In the genomic region with DNA sequence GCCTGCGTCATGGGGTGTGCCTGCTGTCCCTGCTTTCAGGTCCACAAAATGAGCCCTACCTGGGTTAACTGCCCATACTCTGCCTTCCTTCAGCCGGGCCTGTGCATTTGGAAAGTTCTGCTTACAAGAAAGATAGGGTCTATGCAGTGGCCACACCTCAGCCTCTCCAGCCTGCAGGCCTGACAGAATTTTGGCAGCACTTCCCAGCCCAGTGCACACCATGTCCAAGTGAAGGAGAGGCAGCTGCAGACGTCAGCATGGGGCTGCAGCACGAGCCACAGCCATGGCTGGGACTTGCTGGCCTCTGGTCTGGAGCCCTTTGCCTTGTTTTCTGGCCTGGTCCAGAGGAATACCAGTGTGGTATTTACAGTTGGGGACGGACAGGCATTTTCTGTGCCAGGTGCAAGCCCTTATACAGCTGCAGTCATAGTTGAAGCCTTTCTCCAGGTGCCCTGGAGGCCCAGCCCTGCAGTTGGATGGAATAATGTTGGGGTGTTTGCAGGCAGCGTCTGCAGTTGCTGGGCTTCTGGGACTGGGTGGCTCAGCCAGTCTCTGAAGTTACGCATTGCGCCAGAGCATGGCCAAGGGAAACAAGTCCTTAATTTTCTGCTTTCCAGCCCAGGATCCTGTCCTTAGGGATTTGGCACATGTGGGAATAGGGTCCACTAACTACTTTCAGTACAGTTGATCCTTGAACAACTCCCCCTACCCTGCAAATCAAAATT, we compare ENCODE assay signal across 17 cellular contexts. TPM values are rescaled to one million over a fixed set of nuclear protein-coding genes. Genes with fewer than 3 reads are reported as not detected.
DNase-seq lines count a peak whose midpoint lies in the region; ATAC-seq and TF ChIP-seq lines count a peak whose summit lies in the region.
"Had no signal": no experiment of that assay in that cellular context is flagged by ENCODE, and none has a peak within 500 bp of the region (broad histone marks: within the 10 kb centered on the region; RNA-seq: fewer than 3 reads in every experiment).

No MANE protein-coding gene starts in this region.

- no TSS peak for BruUV-seq in IMR-90 (replicated peaks; lab: Mats Ljungman, UMichigan)

- H3K4ac ChIP-seq in IMR-90 (ENCODE audit: low read depth, low read length): no peak overlapping the region

- H3K23ac ChIP-seq in IMR-90 (ENCODE audit: low read depth, low read length): no peak overlapping the region

- peaks cover 66 to 87% of the 10 kb centered on the region in 2 experiments for H3K79me1 ChIP-seq in IMR-90 (ENCODE audit: low read depth in 1 of 2, low read length in 2 of 2)

- no peak overlapping the region for H2BK15ac ChIP-seq in IMR-90 (ENCODE audit: low read depth, low read length)

- in situ Hi-C loops in IMR-90 (cut with MboI; ENCODE audit: low sequenced_read_pairs): no loop called here

- no peak overlapping the region for H4K8ac ChIP-seq in IMR-90 (ENCODE audit: low read depth in 2 of 2, low read length in 2 of 2)

- H3K9me3 ChIP-seq in IMR-90 (ENCODE audit: control insufficient read depth, insufficient read depth, low read length) (no peaks in the 10 kb centered on the region), endodermal cell (ENCODE audit: control insufficient read depth, low read length) (no peaks in the 10 kb centered on the region), lower lobe of right lung (no peaks in the 10 kb centered on the region)

- no peak overlapping the region for H3K4me2 ChIP-seq in IMR-90 (ENCODE audit: low read depth, low read length)

- H3K56ac ChIP-seq in IMR-90 (ENCODE audit: extremely low read depth, insufficient read depth, low read length): no peak overlapping the region

- no peaks in the 10 kb centered on the region for H3K9me3 Mint-ChIP-seq in endodermal cell
- H3K9me3 Mint-ChIP-seq in stimulated activated effector memory CD8-positive, alpha-beta T cell treated with anti-CD3 and anti-CD28 coated beads, Interleukin-12 subunit alpha, Interleukin-12 subunit beta, amount 100 ng/mL, for 72 hours: no peaks in the 10 kb centered on the region
- H3K9me3 Mint-ChIP-seq: activated CD8-positive, alpha-beta T cell treated with anti-CD3 and anti-CD28 coated beads for 36 hours had no signal

- H3K27me3 ChIP-seq in IMR-90 (ENCODE audit: control insufficient read depth, insufficient read depth, low read length): no peaks in the 10 kb centered on the region
- no peaks in the 10 kb centered on the region for H3K27me3 ChIP-seq in endodermal cell (ENCODE audit: control insufficient read depth, insufficient read depth, low read length, poor library complexity, severe bottlenecking)
- no peaks in the 10 kb centered on the region for H3K27me3 ChIP-seq in lower lobe of right lung (ENCODE audit: low read depth)

- POLR2A ChIA-PET in IMR-90 (lab: Charles Lee; ENCODE audit: unreplicated experiment): no interaction called here

- H2BK120ac ChIP-seq in IMR-90 (ENCODE audit: low read depth, low read length): no peak overlapping the region

- peaks cover 12% of the 10 kb centered on the region for H3K9me1 ChIP-seq in IMR-90 (ENCODE audit: insufficient read depth, low read length)

- peaks cover 18% of the 10 kb centered on the region; the same call in 1 of the 2 replicates for H4K20me1 ChIP-seq in IMR-90 (ENCODE audit: insufficient read depth, low read length)

- H4K5ac ChIP-seq in IMR-90 (ENCODE audit: low read depth, low read length): no peak overlapping the region

- peak overlapping the region; percentile 36 for H3K27ac Mint-ChIP-seq in endodermal cell
- peak overlapping the region; percentile 40 for H3K27ac Mint-ChIP-seq in stimulated activated effector memory CD8-positive, alpha-beta T cell treated with anti-CD3 and anti-CD28 coated beads, Interleukin-12 subunit alpha, Interleukin-12 subunit beta, amount 100 ng/mL, for 72 hours
- H3K27ac Mint-ChIP-seq: activated naive CD8-positive, alpha-beta T cell had no signal

- no peak overlapping the region for H3K18ac ChIP-seq in IMR-90 (ENCODE audit: low read depth, low read length)

- TF ChIP-seq CTCF in IMR-90 (conservative IDR thresholded peaks at IDR 0.05; ENCODE audit: low read depth, low read length) (no peak), endodermal cell (conservative IDR thresholded peaks at IDR 0.05) (no peak), lower lobe of right lung (IDR thresholded peaks at IDR 0.05) (no peak)

- no peak overlapping the region for H2AK5ac ChIP-seq in IMR-90 (ENCODE audit: low read depth, low read length)

- H3K4me1 Mint-ChIP-seq in endodermal cell: peaks cover 61% of the 10 kb centered on the region
- peaks cover 54% of the 10 kb centered on the region for H3K4me1 Mint-ChIP-seq in stimulated activated effector memory CD8-positive, alpha-beta T cell treated with anti-CD3 and anti-CD28 coated beads, Interleukin-12 subunit alpha, Interleukin-12 subunit beta, amount 100 ng/mL, for 72 hours

- 14% methylated on average over 3 of the region's 8 CpGs; no CpG with 5 or more reads in 1 of the 2 experiments for WGBS in IMR-90 (ENCODE audit: extremely low coverage in 2 of 2, insufficient read length in 1 of 2), 2 experiments
- WGBS in endodermal cell (ENCODE audit: insufficient coverage in 1 of 2, insufficient read length in 1 of 2), 2 experiments: 88 to 89% methylated on average over 6 to 8 of the region's 8 CpGs

- intact Hi-C loops in IMR-90 (cut with micrococcal nuclease) (no loop called here), lower lobe of right lung (cut with DNase I) (no loop called here)

- H3K4me3 ChIP-seq in IMR-90 (ENCODE audit: insufficient read depth, low read depth, low read length): no peak overlapping the region
- no peak overlapping the region for H3K4me3 ChIP-seq in endodermal cell (ENCODE audit: low read length)
- no peak overlapping the region for H3K4me3 ChIP-seq in lower lobe of right lung

- H3K36me3 Mint-ChIP-seq in endodermal cell (ENCODE audit: low read depth): peaks cover 32% of the 10 kb centered on the region
- peaks cover 47% of the 10 kb centered on the region for H3K36me3 Mint-ChIP-seq in stimulated activated effector memory CD8-positive, alpha-beta T cell treated with anti-CD3 and anti-CD28 coated beads, Interleukin-12 subunit alpha, Interleukin-12 subunit beta, amount 100 ng/mL, for 72 hours

- H3K4me3 Mint-ChIP-seq in endodermal cell: no peak overlapping the region
- no peak overlapping the region for H3K4me3 Mint-ChIP-seq in stimulated activated effector memory CD8-positive, alpha-beta T cell treated with anti-CD3 and anti-CD28 coated beads, Interleukin-12 subunit alpha, Interleukin-12 subunit beta, amount 100 ng/mL, for 72 hours
- H3K4me3 Mint-ChIP-seq: activated CD8-positive, alpha-beta T cell treated with anti-CD3 and anti-CD28 coated beads for 36 hours; activated naive CD8-positive, alpha-beta T cell had no signal

- H4K91ac ChIP-seq in IMR-90 (ENCODE audit: insufficient read depth, low read depth, low read length): no peak overlapping the region

- DNase-seq in IMR-90 (no peak), endodermal cell (peak; percentile 48), lower lobe of right lung (peak; percentile 67), T-helper 2 cell (no peak), middle frontal gyrus (ENCODE audit: extremely low spot score, low spot score) (no peak), NCI-H1105 treated with DMSO at 0.1 percent for 48 hours (lab: John Stamatoyannopoulos, UW) (no peak), GF-D8 (lab: John Stamatoyannopoulos, UW) (no peak)
- no peak for DNase-seq in stimulated activated effector memory CD8-positive, alpha-beta T cell treated with anti-CD3 and anti-CD28 coated beads, Interleukin-12 subunit alpha, Interleukin-12 subunit beta, amount 100 ng/mL, for 72 hours (ENCODE audit: low spot score in 2 of 2)
- DNase-seq: activated CD8-positive, alpha-beta T cell treated with anti-CD3 and anti-CD28 coated beads for 36 hours; KG1; NCI-H187; NCI-H748 treated with DMSO at 0.1 percent for 48 hours; SHP77; stimulated activated CD4-positive, alpha-beta T cell treated with anti-CD3 and anti-CD28 coated beads, Interleukin-4, amount 100 ng/mL, for 4 hours; stimulated activated naive CD8-positive, alpha-beta T cell treated with anti-CD3 and anti-CD28 coated beads, Interleukin-15, Interleukin-2, amounts not matched to agents 100 U/mL and 50 U/mL, for 24 hours; T1000 had no signal

- H2BK20ac ChIP-seq in IMR-90 (ENCODE audit: low read depth, low read length): no peak overlapping the region; the same call in 1 of the 2 replicates

- peak overlapping the region; percentile 27 for H2AFZ ChIP-seq in IMR-90 (replicated peaks; ENCODE audit: low read length, poor library complexity)

- H3K4me1 ChIP-seq in IMR-90 (ENCODE audit: control insufficient read depth, insufficient read depth, low read length) (peaks cover 20% of the 10 kb centered on the region), endodermal cell (ENCODE audit: control insufficient read depth, insufficient read depth, low read length) (peaks cover 36% of the 10 kb centered on the region), lower lobe of right lung (peaks cover 45% of the 10 kb centered on the region)

- H3K27me3 Mint-ChIP-seq in endodermal cell (ENCODE audit: insufficient read depth): no peaks in the 10 kb centered on the region
- H3K27me3 Mint-ChIP-seq: activated CD8-positive, alpha-beta T cell treated with anti-CD3 and anti-CD28 coated beads for 36 hours; activated naive CD8-positive, alpha-beta T cell had no signal

- H3K27ac ChIP-seq in IMR-90 (ENCODE audit: insufficient read depth, low read length) (no peak overlapping the region), endodermal cell (ENCODE audit: low read depth, low read length) (no peak overlapping the region), lower lobe of right lung (peak overlapping the region; percentile 41)

- H2BK5ac ChIP-seq in IMR-90 (ENCODE audit: low read depth, low read length, poor library complexity, severe bottlenecking): no peak overlapping the region

- dilution Hi-C loops in IMR-90 (cut with HindIII; ENCODE audit: low sequenced_read_pairs, unreplicated experiment): no loop called here

- TF ChIP-seq POLR2A in IMR-90 (IDR thresholded peaks at IDR 0.05; ENCODE audit: low read depth, low read length): no peak

- no peak for TF ChIP-seq RAD21 in IMR-90 (IDR thresholded peaks at IDR 0.05; ENCODE audit: low read length)

- H3K36me3 ChIP-seq in IMR-90 (ENCODE audit: control insufficient read depth, insufficient read depth, low read length): peaks cover 20% of the 10 kb centered on the region
- peaks cover 72% of the 10 kb centered on the region for H3K36me3 ChIP-seq in endodermal cell (ENCODE audit: control insufficient read depth, insufficient read depth, low read length)
- H3K36me3 ChIP-seq in lower lobe of right lung: peaks cover 46% of the 10 kb centered on the region

- H3K9ac ChIP-seq in IMR-90 (ENCODE audit: low read depth, low read length) (no peak overlapping the region), endodermal cell (ENCODE audit: extremely low read depth, low read length, poor library complexity, severe bottlenecking) (no peak overlapping the region)

- ATAC-seq in IMR-90 (ENCODE audit: low read depth): peak; percentile 24
- peak; percentile 82 to 87 for ATAC-seq in lower lobe of right lung
- no peak for ATAC-seq in stimulated activated effector memory CD8-positive, alpha-beta T cell treated with anti-CD3 and anti-CD28 coated beads, Interleukin-12 subunit alpha, Interleukin-12 subunit beta, amount 100 ng/mL, for 72 hours
- ATAC-seq: activated CD8-positive, alpha-beta T cell treated with anti-CD3 and anti-CD28 coated beads for 36 hours; stimulated activated naive CD8-positive, alpha-beta T cell treated with anti-CD3 and anti-CD28 coated beads, Interleukin-15, Interleukin-2, amounts not matched to agents 100 U/mL and 50 U/mL, for 24 hours had no signal

- no peak overlapping the region for H2AK9ac ChIP-seq in IMR-90 (replicated peaks; ENCODE audit: low read depth, low read length, poor library complexity)

- no peak overlapping the region; the same call in 1 of the 2 replicates for H3K14ac ChIP-seq in IMR-90 (replicated peaks; ENCODE audit: low read depth, low read length)

- CTCF ChIA-PET in IMR-90 (lab: Yijun Ruan, JAX): interaction anchor here (0.7 to 1.3 kb wide), 2 partner anchors 10 to 144 kb away, joined by 3 read pairs; no protein-coding TSS in a partner anchor

RNA-seq across cellular contexts. Expression of a gene that starts 26.2 kb away (rescaled TPM):
- total RNA-seq in IMR-90 (2012; rRNA removed): 32.6 and 32.8 TPM in 2 replicates
- 12.0 and 13.8 TPM in 2 replicates for polyA plus RNA-seq in IMR-90 (2012; rRNA removed)
- polyA plus RNA-seq in IMR-90 (2012; cell fraction: cytosol; rRNA removed): 8.9 and 11.1 TPM in 2 replicates
- polyA plus RNA-seq in IMR-90 (2012; cell fraction: nucleus; rRNA removed; ENCODE audit: low replicate concordance): 15.7 and 33.1 TPM in 2 replicates
- total RNA-seq in endodermal cell: 10 to 100 TPM; 48.5 to 50.8 TPM
- 29.2 TPM for polyA plus RNA-seq in endodermal cell (2013, experiment 1 of 2)
- polyA plus RNA-seq in endodermal cell (2013, experiment 2 of 2): 23.9 TPM
- 36.3 TPM for total RNA-seq in lower lobe of right lung

Comparison
In these comparisons a context has a peak if more than half of its experiments do, and no peak if none do; other contexts are left out.
1. DNase-seq: peak in endodermal cell (single experiment) and lower lobe of right lung (single experiment); none in IMR-90 (single experiment), stimulated activated effector memory CD8-positive, alpha-beta T cell treated with anti-CD3 and anti-CD28 coated beads, Interleukin-12 subunit alpha, Interleukin-12 subunit beta, amount 100 ng/mL, for 72 hours (0 of 2), T-helper 2 cell (0 of 5), middle frontal gyrus (single experiment), NCI-H1105 treated with DMSO at 0.1 percent for 48 hours (single experiment) and GF-D8 (single experiment).